9 cellular contexts compared by ENCODE assay signal in the genomic region with DNA sequence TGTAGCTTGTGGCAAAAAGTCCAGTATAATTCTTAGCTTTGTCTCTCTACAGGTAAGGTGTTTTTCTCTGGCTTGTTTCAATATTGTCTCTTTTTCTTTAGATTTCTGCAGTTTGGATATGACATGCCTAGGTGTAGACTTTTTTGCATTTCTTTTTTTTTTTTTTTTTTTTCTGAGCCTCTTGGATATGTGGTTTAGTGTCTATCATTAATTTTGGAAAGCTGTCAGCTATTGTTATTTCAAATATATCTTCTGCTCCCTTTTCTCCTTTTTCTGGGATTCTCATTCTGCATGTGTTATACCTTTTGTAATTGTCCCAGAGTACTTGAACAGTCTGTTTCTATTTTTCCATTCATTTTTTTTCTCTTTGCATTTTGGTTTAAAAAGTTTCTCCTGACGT.
"Had no signal": no experiment of that assay in that cellular context is flagged by ENCODE, and none has a peak within 500 bp of the region (broad histone marks: within the 10 kb centered on the region; RNA-seq: fewer than 3 reads in every experiment).

No MANE protein-coding gene starts in this region.

- H3K36me3 ChIP-seq: HAP-1 had no signal

- H3K4me3 ChIP-seq: GM23248, GM23338, HAP-1 had no signal

- ATAC-seq: GM23338, HCT116 had no signal

- H3K27ac ChIP-seq: GM23248 had no signal

- H3K4me3 Mint-ChIP-seq: GM23338, H9, HFFc6 had no signal

- DNase-seq: GM23248, GOT3, H7, H9, HCEC 1CT, HFFc6 had no signal

- H3K9me3 ChIP-seq: HAP-1 had no signal

- H3K4me1 ChIP-seq: HAP-1 had no signal

- H3K27ac Mint-ChIP-seq: GM23338, H9, HFFc6 had no signal
